ENCODE assay signal across 11 cellular contexts in genomic region chr18:9838144-9838877, GRCh38. TPM values are rescaled to one million over a fixed set of nuclear protein-coding genes. Genes with fewer than 3 reads are reported as not detected.
DNase-seq lines count a peak whose midpoint lies in the region; ATAC-seq, FAIRE-seq and TF ChIP-seq lines count a peak whose summit lies in the region.
"Had no signal": no experiment of that assay in that cellular context is flagged by ENCODE, and none has a peak within 500 bp of the region (broad histone marks: within the 10 kb centered on the region; RNA-seq: fewer than 3 reads in every experiment).

No MANE protein-coding gene starts in this region.

- CTCF ChIA-PET in H1 (lab: Charles Lee; ENCODE audit: partially characterized antibody) = interaction anchor here (1.0 to 1.3 kb wide), 2 partner anchors 9 to 16 kb away, joined by 3 read pairs; no protein-coding TSS in a partner anchor

- POLR2A ChIA-PET in H1 (lab: Charles Lee; ENCODE audit: partially characterized antibody) = no interaction called here

- TF ChIP-seq CTCF in H1 (IDR thresholded peaks at IDR 0.05; ENCODE audit: control extremely low read depth in 1 of 3, insufficient read depth in 1 of 3, low read depth in 1 of 3, low read length in 3 of 3) (no peak), mesothelial cell of epicardium (IDR thresholded peaks at IDR 0.05; ENCODE audit: unreplicated experiment) (no peak), testis (IDR thresholded peaks at IDR 0.05) (no peak)

- 0 out of 2 replicates have a peak overlapping the region, but pooled peaks have one; percentile 36 for H3K18ac ChIP-seq in H1 (ENCODE audit: extremely low read depth, low read length)

- H2AK5ac ChIP-seq in H1 (ENCODE audit: low read depth, low read length) = peak overlapping the region; percentile 78; the same call in 1 of the 2 replicates

- peak overlapping the region; percentile 24; the same call in 1 of the 2 replicates for H2BK15ac ChIP-seq in H1 (ENCODE audit: low read length)

- peak overlapping the region in 3 of 4 experiments; percentile 13 to 48 (median 39); a peak in 4 of 7 replicates for H3K9ac ChIP-seq in H1 (replicated peaks in 1 of 4; ENCODE audit: extremely low read depth in 1 of 4, low read depth in 3 of 4, low read length in 3 of 4)

- no peaks in the 10 kb centered on the region for H3K36me3 ChIP-seq in H1 (ENCODE audit: control insufficient read depth in 2 of 4, insufficient read depth in 4 of 4, low read length in 3 of 4)
- no peaks in the 10 kb centered on the region for H3K36me3 ChIP-seq in testis (ENCODE audit: low read depth, missing control alignments)
- H3K36me3 ChIP-seq: ovary had no signal

- no peak overlapping the region for H3K56ac ChIP-seq in H1 (replicated peaks; ENCODE audit: insufficient read length, low read depth, low read length)

- peak overlapping the region; percentile 76 for H3K27ac ChIP-seq in H1 (ENCODE audit: low read depth, low read length)
- no peak overlapping the region for H3K27ac ChIP-seq in testis
- H3K27ac ChIP-seq: ovary had no signal

- peak in 1 of 2 experiments; percentile 95; a peak in 2 of 3 replicates for TF ChIP-seq EP300 in H1 (IDR thresholded peaks at IDR 0.05; ENCODE audit: borderline replicate concordance in 1 of 2, low read depth in 2 of 2, low read length in 2 of 2)

- no peak overlapping the region; a peak in 1 of 8 replicates for H3K4me3 ChIP-seq in H1 (ENCODE audit: extremely low read depth in 1 of 4, insufficient read depth in 2 of 4, low read depth in 3 of 4, low read length in 4 of 4)
- H3K4me3 ChIP-seq in testis = no peak overlapping the region
- H3K4me3 ChIP-seq: ovary had no signal

- peaks cover 52% of the 10 kb centered on the region for H3K4me1 Mint-ChIP-seq in mesothelial cell of epicardium
- no peaks in the 10 kb centered on the region for H3K4me1 Mint-ChIP-seq in activated T-cell treated with anti-CD3 and anti-CD28 coated beads, Interleukin-2, amount 50 U/mL, for 24 hours (ENCODE audit: low read depth)
- H3K4me1 Mint-ChIP-seq: CD4-positive, alpha-beta memory T cell had no signal

- no peak overlapping the region for H2AFZ ChIP-seq in H1 (ENCODE audit: low read length)

- H3K14ac ChIP-seq in H1 (ENCODE audit: insufficient read length) = no peak overlapping the region

- intact Hi-C loops in testis (cut with DNase I; ENCODE audit: low total_unique reads) = no loop called here

- H3K4me3 Mint-ChIP-seq in mesothelial cell of epicardium = no peak overlapping the region
- no peak overlapping the region for H3K4me3 Mint-ChIP-seq in activated T-cell treated with anti-CD3 and anti-CD28 coated beads, Interleukin-2, amount 50 U/mL, for 24 hours
- H3K4me3 Mint-ChIP-seq: CD4-positive, alpha-beta memory T cell had no signal

- peak overlapping the region; percentile 72 for H3K27ac Mint-ChIP-seq in mesothelial cell of epicardium
- no peak overlapping the region for H3K27ac Mint-ChIP-seq in activated T-cell treated with anti-CD3 and anti-CD28 coated beads, Interleukin-2, amount 50 U/mL, for 24 hours
- H3K27ac Mint-ChIP-seq: CD4-positive, alpha-beta memory T cell had no signal

- no peaks in the 10 kb centered on the region for H4K20me1 ChIP-seq in H1 (replicated peaks in 1 of 2; ENCODE audit: control insufficient read depth in 1 of 2, insufficient read depth in 2 of 2, low read length in 2 of 2)

- H4K5ac ChIP-seq in H1 (ENCODE audit: insufficient read length, low read depth, low read length) = no peak overlapping the region

- no peak; a peak in 1 of 4 replicates for TF ChIP-seq RAD21 in H1 (IDR thresholded peaks at IDR 0.05 in 1 of 2, conservative IDR thresholded peaks at IDR 0.05 in 1 of 2; ENCODE audit: low read depth in 2 of 2, low read length in 2 of 2)

- peak overlapping the region in 1 of 2 experiments; percentile 15; a peak in 1 of 4 replicates for H3K4me2 ChIP-seq in H1 (ENCODE audit: insufficient read depth in 1 of 2, low read depth in 2 of 2, low read length in 2 of 2)

- no peaks in the 10 kb centered on the region for H3K9me3 Mint-ChIP-seq in mesothelial cell of epicardium
- no peaks in the 10 kb centered on the region for H3K9me3 Mint-ChIP-seq in activated T-cell treated with anti-CD3 and anti-CD28 coated beads, Interleukin-2, amount 50 U/mL, for 24 hours

- no peaks in the 10 kb centered on the region for H3K79me2 ChIP-seq in H1 (ENCODE audit: control insufficient read depth in 1 of 2, insufficient read depth in 2 of 2, low read length in 2 of 2)

- no peak; a peak in 1 of 3 replicates for TF ChIP-seq POLR2A in H1 (IDR thresholded peaks at IDR 0.05; ENCODE audit: control extremely low read depth in 1 of 2, low read depth in 2 of 2, low read length in 2 of 2)
- no peak for TF ChIP-seq POLR2A in testis (IDR thresholded peaks at IDR 0.05)

- H3K36me3 Mint-ChIP-seq in mesothelial cell of epicardium = no peaks in the 10 kb centered on the region
- H3K36me3 Mint-ChIP-seq in activated T-cell treated with anti-CD3 and anti-CD28 coated beads, Interleukin-2, amount 50 U/mL, for 24 hours (ENCODE audit: low read depth) = no peaks in the 10 kb centered on the region
- H3K36me3 Mint-ChIP-seq: CD4-positive, alpha-beta memory T cell had no signal

- ATAC-seq in GM21390 (IDR thresholded peaks at IDR 0.05; ENCODE audit: unreplicated experiment) = no peak

- peaks cover 3% of the 10 kb centered on the region for H3K79me1 ChIP-seq in H1 (ENCODE audit: low read depth, low read length)

- H3K23ac ChIP-seq in H1 (ENCODE audit: insufficient read length) = no peak overlapping the region

- peak overlapping the region; percentile 86 for H4K8ac ChIP-seq in H1 (ENCODE audit: extremely low read depth, insufficient read depth, low read length)

- H3K27me3 Mint-ChIP-seq in mesothelial cell of epicardium (ENCODE audit: low read depth) = peaks cover 2% of the 10 kb centered on the region
- H3K27me3 Mint-ChIP-seq in activated T-cell treated with anti-CD3 and anti-CD28 coated beads, Interleukin-2, amount 50 U/mL, for 24 hours = peaks cover 7% of the 10 kb centered on the region

- H3K4ac ChIP-seq in H1 (replicated peaks; ENCODE audit: insufficient read length, low read depth, low read length) = no peak overlapping the region

- no peak overlapping the region for H2BK5ac ChIP-seq in H1 (ENCODE audit: low read depth, low read length)

- FAIRE-seq in H1 (lab: Jason Lieb, UNC) = peak; percentile 91
- FAIRE-seq: endothelial cell of umbilical vein had no signal

- no peak overlapping the region for H4K91ac ChIP-seq in H1 (replicated peaks; ENCODE audit: insufficient read length, low read length)

- H3K9me3 ChIP-seq in H1 (ENCODE audit: insufficient read depth in 2 of 2, low read depth in 1 of 2, low read length in 1 of 2) (no peaks in the 10 kb centered on the region), testis (no peaks in the 10 kb centered on the region)
- H3K9me3 ChIP-seq: ovary had no signal

- 57% methylated on average over 10 of the region's 10 CpGs; no CpG with 5 or more reads in 1 of the 2 experiments for WGBS in H1 (ENCODE audit: extremely low coverage in 1 of 2, insufficient coverage in 1 of 2, insufficient read length in 1 of 2, insufficient replicate concordance in 2 of 2, low coverage in 1 of 2, low lambda C conversion rate in 2 of 2, missing lambda C conversion rate in 1 of 2), 2 experiments
- WGBS in testis, 2 donors = 84 to 88% methylated on average over 10 of the region's 10 CpGs

- DNase-seq in AG20443 (ENCODE audit: low spot score) (peak; percentile 57), NCI-H2029 treated with DMSO at 0.1 percent for 48 hours (lab: John Stamatoyannopoulos, UW) (peak; percentile 88), H1 (ENCODE audit: low read depth in 1 of 2, low spot score in 2 of 2) (peak; percentile 33 to 58), mesothelial cell of epicardium (ENCODE audit: low spot score in 2 of 2, unreplicated experiment in 2 of 2) (no peak), testis (no peak), NOMO-1 (lab: John Stamatoyannopoulos, UW; ENCODE audit: unreplicated experiment in 2 of 2) (no peak)
- DNase-seq in activated T-cell treated with anti-CD3 and anti-CD28 coated beads, Interleukin-2, amount 50 U/mL, for 24 hours = no peak
- DNase-seq: CD4-positive, alpha-beta memory T cell; ovary had no signal

- no peak overlapping the region for H2BK120ac ChIP-seq in H1 (replicated peaks; ENCODE audit: low read depth, low read length)

- no peaks in the 10 kb centered on the region for H3K23me2 ChIP-seq in H1 (ENCODE audit: low read depth, low read length)

- H3K4me1 ChIP-seq in H1 (replicated peaks in 1 of 4; ENCODE audit: control insufficient read depth in 3 of 4, insufficient read depth in 4 of 4, low read length in 3 of 4) = peaks cover 13 to 37% (median 15%) of the 10 kb centered on the region in 4 experiments
- peaks cover 15% of the 10 kb centered on the region for H3K4me1 ChIP-seq in testis

- H2BK20ac ChIP-seq in H1 (ENCODE audit: low read length) = no peak overlapping the region

- H2BK12ac ChIP-seq in H1 (ENCODE audit: low read depth, low read length) = peak overlapping the region; percentile 75; the same call in 1 of the 2 replicates

- no peaks in the 10 kb centered on the region for H3K27me3 ChIP-seq in H1 (replicated peaks in 1 of 4; ENCODE audit: control insufficient read depth in 3 of 4, extremely low read depth in 1 of 4, insufficient read depth in 3 of 4, low read length in 3 of 4)
- no peaks in the 10 kb centered on the region for H3K27me3 ChIP-seq in testis
- H3K27me3 ChIP-seq: ovary had no signal

TF ChIP-seq in H1, 55 proteins besides CTCF, POLR2A, EP300 and RAD21 (continues in another document):
- peak; percentile 85 for TF ChIP-seq SP1 (IDR thresholded peaks at IDR 0.05; ENCODE audit: low read depth, low read length)
- no peak for TF ChIP-seq POLR2AphosphoS5 (IDR thresholded peaks at IDR 0.05; ENCODE audit: low read depth, low read length)
- TF ChIP-seq ASH2L (IDR thresholded peaks at IDR 0.05; ENCODE audit: low read length) = peak; percentile 78
- peak; percentile 46; the same call in 1 of the 2 replicates for TF ChIP-seq TAF1 (IDR thresholded peaks at IDR 0.05; ENCODE audit: low read depth, low read length)
- no peak for TF ChIP-seq SIN3A (conservative IDR thresholded peaks at IDR 0.05 in 1 of 2, IDR thresholded peaks at IDR 0.05 in 1 of 2; ENCODE audit: low read depth in 1 of 2, low read length in 2 of 2)
- peak; percentile 52; the same call in 1 of the 2 replicates for TF ChIP-seq YY1 (IDR thresholded peaks at IDR 0.05; ENCODE audit: low read depth, low read length)

RNA-seq across cellular contexts. Expression of gene TXNDC2, which starts 47.5 kb away (rescaled TPM):
- 0.09 TPM in 1 of 2 replicates, not detected in the other for total RNA-seq in H1 (2021; fragmentation: NEBNext Ultra II Directional; extraction: Animal tissue kit (Norgen Biotek cat#: 25700))
- polyA plus RNA-seq in H1 (2011; rRNA removed) (0.11 TPM in 1 of 2 replicates, not detected in the other), testis (ENCODE audit: insufficient read depth, low read depth, low replicate concordance) (212 TPM)
- 0.08 TPM for polyA plus RNA-seq in H1 (2011; cell fraction: cytosol; rRNA removed)
- not detected for polyA plus RNA-seq in H1 (2011; cell fraction: nucleus; rRNA removed)
- 0.20 TPM in 1 of 4 replicates, not detected in the others for polyA plus RNA-seq in H1 (2012, experiment 1 of 2)
- polyA plus RNA-seq in H1 (2012, experiment 2 of 2) = not detected
- 0.12 TPM for polyA plus RNA-seq in H1 (2013, experiment 1 of 2)
- polyA plus RNA-seq in H1 (2013, experiment 2 of 2) = 0.11 TPM
- polyA minus RNA-seq in H1 (2011; rRNA and poly(A)+ RNA removed) = 0.17 TPM in 1 of 2 replicates, not detected in the other
- not detected for polyA minus RNA-seq in H1 (2011; cell fraction: cytosol; rRNA and poly(A)+ RNA removed)
- polyA minus RNA-seq in H1 (2011; cell fraction: nucleus; rRNA and poly(A)+ RNA removed) = 0.20 TPM
- total RNA-seq in mesothelial cell of epicardium (0.29 TPM in 1 of 3 replicates, not detected in the others), testis (10 to 100 TPM; 15.3 to 30.5 TPM)
- total RNA-seq: CD4-positive, alpha-beta memory T cell; endothelial cell of umbilical vein had no signal
- polyA plus RNA-seq: CD4-positive, alpha-beta memory T cell had no signal

Comparison
In these comparisons a context has a peak if more than half of its experiments do, and no peak if none do; other contexts are left out.
1. DNase-seq: peak in AG20443 (single experiment), NCI-H2029 treated with DMSO at 0.1 percent for 48 hours (single experiment) and H1 (2 of 2); none in mesothelial cell of epicardium (0 of 2), activated T-cell treated with anti-CD3 and anti-CD28 coated beads, Interleukin-2, amount 50 U/mL, for 24 hours (single experiment), testis (single experiment) and NOMO-1 (0 of 2).
2. RNA of gene TXNDC2, which starts 47.5 kb away (total RNA-seq): 15.3 to 30.5 TPM in testis; 0.29 TPM in mesothelial cell of epicardium and 0.09 TPM in H1; every median in the first group is over 10 times any median in the second.